In the genomic region with DNA sequence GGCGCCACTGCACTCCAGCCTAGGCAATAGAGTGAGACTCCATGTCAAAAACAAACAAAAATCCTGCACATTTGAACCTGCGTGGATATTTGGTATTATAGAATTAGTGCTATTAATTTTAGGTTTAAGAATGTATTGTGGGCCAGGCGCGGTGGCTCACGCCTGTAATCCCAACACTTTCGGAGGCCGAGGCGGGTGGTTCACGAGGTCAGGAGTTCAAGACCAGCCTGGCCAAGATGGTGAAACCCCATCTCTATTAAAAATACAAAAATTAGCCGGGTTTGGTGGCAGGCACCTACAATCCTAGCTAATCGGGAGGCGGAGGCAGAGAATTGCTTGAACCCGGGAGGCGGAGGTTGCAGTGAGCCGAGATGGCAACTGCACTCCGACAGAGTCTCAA, we compare ENCODE assay signal across 7 cellular contexts. TPM values are rescaled to one million over a fixed set of nuclear protein-coding genes. Genes with fewer than 3 reads are reported as not detected.
DNase-seq lines count a peak whose midpoint lies in the region; ATAC-seq, FAIRE-seq and TF ChIP-seq lines count a peak whose summit lies in the region.
"Not testable (repeated sequence)": the region's sequence is repeated elsewhere in the genome, so short reads cannot be mapped to it uniquely, and the experiment has no call there.

No MANE protein-coding gene starts in this region.

- H4K20me1 ChIP-seq in astrocyte (ENCODE audit: insufficient read depth, low read length) = not testable (repeated sequence)

- not testable (repeated sequence) for H3K27me3 Mint-ChIP-seq in CD8-positive, alpha-beta memory T cell; activated CD4-positive, alpha-beta T cell treated with anti-CD3 and anti-CD28 coated beads, Interleukin-2, amount 10 ng/mL, durations not matched to agents 24 days and 14 days; activated T-helper 17 cell treated with anti-CD3 and anti-CD28 coated beads, Interleukin-2, amount 50 U/mL, for 72 hours; astrocyte (ENCODE audit: low read depth, unreplicated experiment); memory B cell
- peaks cover 10% of the 10 kb centered on the region for H3K27me3 Mint-ChIP-seq in progenitor cell of endocrine pancreas

- DNase-seq in CD8-positive, alpha-beta memory T cell; Peyer's patch; activated CD4-positive, alpha-beta T cell treated with anti-CD3 and anti-CD28 coated beads, Interleukin-2, amount 10 ng/mL, durations not matched to agents 24 days and 14 days; astrocyte (ENCODE audit: low read depth); memory B cell (ENCODE audit: low spot score in 2 of 2); progenitor cell of endocrine pancreas (ENCODE audit: low spot score, unreplicated experiment): not testable (repeated sequence)

- not testable (repeated sequence) for H3K9me3 Mint-ChIP-seq in CD8-positive, alpha-beta memory T cell; activated CD4-positive, alpha-beta T cell treated with anti-CD3 and anti-CD28 coated beads, Interleukin-2, amount 10 ng/mL, durations not matched to agents 24 days and 14 days; activated T-helper 17 cell treated with anti-CD3 and anti-CD28 coated beads, Interleukin-2, amount 50 U/mL, for 72 hours; astrocyte (ENCODE audit: unreplicated experiment); memory B cell; progenitor cell of endocrine pancreas (ENCODE audit: low read depth)

- TF ChIP-seq POLR2A in Peyer's patch (IDR thresholded peaks at IDR 0.05) = not testable (repeated sequence)

- not testable (repeated sequence) for TF ChIP-seq CTCF in Peyer's patch (IDR thresholded peaks at IDR 0.05); astrocyte (IDR thresholded peaks at IDR 0.05; ENCODE audit: insufficient read depth, low read depth, low read length); progenitor cell of endocrine pancreas (IDR thresholded peaks at IDR 0.05; ENCODE audit: unreplicated experiment)

- peaks cover 53% of the 10 kb centered on the region for H3K4me1 ChIP-seq in CD8-positive, alpha-beta memory T cell (ENCODE audit: insufficient read depth, low read length)
- H3K4me1 ChIP-seq in Peyer's patch = peaks cover 0 to 23% (median 7%) of the 10 kb centered on the region in 4 donors
- H3K4me1 ChIP-seq in astrocyte (ENCODE audit: insufficient read depth, low read length) = peaks cover 20% of the 10 kb centered on the region

- not testable (repeated sequence) for H3K9ac ChIP-seq in astrocyte (ENCODE audit: low read length)

- H3K27me3 ChIP-seq in CD8-positive, alpha-beta memory T cell (ENCODE audit: insufficient read depth, low read length, poor library complexity, severe bottlenecking); Peyer's patch; astrocyte (ENCODE audit: insufficient read depth, low read length): not testable (repeated sequence)

- not testable (repeated sequence) for H3K4me2 ChIP-seq in astrocyte (ENCODE audit: low read length)

- intact Hi-C loops in activated CD4-positive, alpha-beta T cell treated with anti-CD3 and anti-CD28 coated beads, Interleukin-2, amount 10 ng/mL, durations not matched to agents 24 days and 14 days (cut with micrococcal nuclease) = not testable (repeated sequence)

- peaks cover 0 to 20% (median 12%) of the 10 kb centered on the region in 3 donors for H3K36me3 Mint-ChIP-seq in CD8-positive, alpha-beta memory T cell
- peaks cover 18% of the 10 kb centered on the region for H3K36me3 Mint-ChIP-seq in activated CD4-positive, alpha-beta T cell treated with anti-CD3 and anti-CD28 coated beads, Interleukin-2, amount 10 ng/mL, durations not matched to agents 24 days and 14 days (ENCODE audit: low read depth)
- H3K36me3 Mint-ChIP-seq in activated T-helper 17 cell treated with anti-CD3 and anti-CD28 coated beads, Interleukin-2, amount 50 U/mL, for 72 hours (ENCODE audit: low read depth) = peaks cover 34% of the 10 kb centered on the region
- H3K36me3 Mint-ChIP-seq in astrocyte (ENCODE audit: low read depth, unreplicated experiment) = peaks cover 16% of the 10 kb centered on the region
- peaks cover 13% of the 10 kb centered on the region for H3K36me3 Mint-ChIP-seq in memory B cell
- not testable (repeated sequence) for H3K36me3 Mint-ChIP-seq in progenitor cell of endocrine pancreas (ENCODE audit: insufficient read depth)

- H3K9me3 ChIP-seq in CD8-positive, alpha-beta memory T cell (ENCODE audit: low read length); Peyer's patch; astrocyte (ENCODE audit: insufficient read depth, low read depth, low read length): not testable (repeated sequence)

- H3K4me3 Mint-ChIP-seq in CD8-positive, alpha-beta memory T cell = peak overlapping the region; percentile 37 to 88 (median 85)
- peak overlapping the region; percentile 60 for H3K4me3 Mint-ChIP-seq in activated CD4-positive, alpha-beta T cell treated with anti-CD3 and anti-CD28 coated beads, Interleukin-2, amount 10 ng/mL, durations not matched to agents 24 days and 14 days
- peak overlapping the region; percentile 86 for H3K4me3 Mint-ChIP-seq in activated T-helper 17 cell treated with anti-CD3 and anti-CD28 coated beads, Interleukin-2, amount 50 U/mL, for 72 hours
- H3K4me3 Mint-ChIP-seq in astrocyte (ENCODE audit: unreplicated experiment) (peak overlapping the region; percentile 14), memory B cell (peak overlapping the region; percentile 66), progenitor cell of endocrine pancreas (ENCODE audit: low read depth) (peak overlapping the region; percentile 50)

- not testable (repeated sequence) for H3K79me2 ChIP-seq in astrocyte (ENCODE audit: insufficient read depth, low read length)

- H3K27ac Mint-ChIP-seq in CD8-positive, alpha-beta memory T cell = peak overlapping the region in 4 of 8 donors; percentile 3 to 96 (median 71)
- peak overlapping the region; percentile 51 for H3K27ac Mint-ChIP-seq in activated CD4-positive, alpha-beta T cell treated with anti-CD3 and anti-CD28 coated beads, Interleukin-2, amount 10 ng/mL, durations not matched to agents 24 days and 14 days
- peak overlapping the region; percentile 89 for H3K27ac Mint-ChIP-seq in activated T-helper 17 cell treated with anti-CD3 and anti-CD28 coated beads, Interleukin-2, amount 50 U/mL, for 72 hours
- H3K27ac Mint-ChIP-seq in astrocyte (ENCODE audit: unreplicated experiment); progenitor cell of endocrine pancreas: not testable (repeated sequence)
- peak overlapping the region; percentile 78 for H3K27ac Mint-ChIP-seq in memory B cell

- not testable (repeated sequence) for H3K36me3 ChIP-seq in CD8-positive, alpha-beta memory T cell (ENCODE audit: insufficient read depth, low read length); astrocyte (ENCODE audit: insufficient read depth, low read length)
- H3K36me3 ChIP-seq in Peyer's patch = peaks cover 0 to 19% (median 0%) of the 10 kb centered on the region in 3 donors

- not testable (repeated sequence) for H3K27ac ChIP-seq in CD8-positive, alpha-beta memory T cell (ENCODE audit: low read depth, low read length); astrocyte (ENCODE audit: low read depth, low read length)
- H3K27ac ChIP-seq in Peyer's patch = peak overlapping the region in 3 of 4 donors; percentile 92 to 98 (median 93)

- peaks cover 59 to 80% (median 72%) of the 10 kb centered on the region in 3 donors for H3K4me1 Mint-ChIP-seq in CD8-positive, alpha-beta memory T cell
- H3K4me1 Mint-ChIP-seq in activated CD4-positive, alpha-beta T cell treated with anti-CD3 and anti-CD28 coated beads, Interleukin-2, amount 10 ng/mL, durations not matched to agents 24 days and 14 days = peaks cover 56% of the 10 kb centered on the region
- peaks cover 31% of the 10 kb centered on the region for H3K4me1 Mint-ChIP-seq in activated T-helper 17 cell treated with anti-CD3 and anti-CD28 coated beads, Interleukin-2, amount 50 U/mL, for 72 hours
- H3K4me1 Mint-ChIP-seq in astrocyte (ENCODE audit: low read depth, unreplicated experiment) (peaks cover 31% of the 10 kb centered on the region), memory B cell (peaks cover 37% of the 10 kb centered on the region), progenitor cell of endocrine pancreas (ENCODE audit: low read depth) (peaks cover 14% of the 10 kb centered on the region)

- not testable (repeated sequence) for FAIRE-seq in astrocyte (lab: Jason Lieb, UNC)

- H2AFZ ChIP-seq in astrocyte (ENCODE audit: low read depth, low read length) = not testable (repeated sequence)

- not testable (repeated sequence) for ATAC-seq in activated T-helper 17 cell treated with anti-CD3 and anti-CD28 coated beads, Interleukin-2, amount 50 U/mL, for 72 hours (replicated peaks); memory B cell (ENCODE audit: low read depth)

- H3K4me3 ChIP-seq in CD8-positive, alpha-beta memory T cell (ENCODE audit: low read length); astrocyte (ENCODE audit: insufficient read depth, low read depth, low read length): not testable (repeated sequence)
- peak overlapping the region in 1 of 4 donors; percentile 68 for H3K4me3 ChIP-seq in Peyer's patch

- POLR2A ChIA-PET in CD8-positive, alpha-beta memory T cell (lab: Charles Lee) = interaction anchor here (2.3 to 2.6 kb wide), 2 partner anchors 68 to 101 kb away, joined by 11 to 14 read pairs; a partner anchor contains a TSS

- CTCF ChIA-PET in CD8-positive, alpha-beta memory T cell (lab: Charles Lee) = interaction anchor here (1.7 to 2.7 kb wide), 2 partner anchors 101 to 173 kb away, joined by 5 to 18 read pairs; a partner anchor contains a TSS

RNA-seq across cellular contexts. Expression of a gene that starts 1.0 kb away (rescaled TPM):
- 10 to 100 TPM; 75.7 to 77.3 TPM for total RNA-seq in CD8-positive, alpha-beta memory T cell
- 46.4 TPM for polyA plus RNA-seq in CD8-positive, alpha-beta memory T cell
- total RNA-seq in Peyer's patch = 100 to 1,000 TPM in 3 of 4 donors, 10 to 100 TPM in 1; 66.0 to 149 (median 131) TPM
- 59.4 and 61.6 TPM in 2 replicates for total RNA-seq in activated CD4-positive, alpha-beta T cell treated with anti-CD3 and anti-CD28 coated beads, Interleukin-2, amount 10 ng/mL, durations not matched to agents 24 days and 14 days
- total RNA-seq in activated T-helper 17 cell treated with anti-CD3 and anti-CD28 coated beads, Interleukin-2, amount 50 U/mL, for 72 hours = 10 to 100 TPM; 53.6 to 58.7 TPM
- total RNA-seq in astrocyte = 4.5 and 5.8 TPM in 2 replicates
- total RNA-seq in progenitor cell of endocrine pancreas = 41.2 and 42.9 TPM in 2 replicates

Comparison
In these comparisons a context has a peak if more than half of its experiments do, and no peak if none do; other contexts are left out.
1. H3K4me3 Mint-ChIP-seq: peak in every context shown above with its lines; median percentile 86 in activated T-helper 17 cell treated with anti-CD3 and anti-CD28 coated beads, Interleukin-2, amount 50 U/mL, for 72 hours; 85 in CD8-positive, alpha-beta memory T cell; 66 in memory B cell; 60 in activated CD4-positive, alpha-beta T cell treated with anti-CD3 and anti-CD28 coated beads, Interleukin-2, amount 10 ng/mL, durations not matched to agents 24 days and 14 days; 50 in progenitor cell of endocrine pancreas; 14 in astrocyte.